Comparison of ENCODE assay signal across 2 cellular contexts in the genomic region with DNA sequence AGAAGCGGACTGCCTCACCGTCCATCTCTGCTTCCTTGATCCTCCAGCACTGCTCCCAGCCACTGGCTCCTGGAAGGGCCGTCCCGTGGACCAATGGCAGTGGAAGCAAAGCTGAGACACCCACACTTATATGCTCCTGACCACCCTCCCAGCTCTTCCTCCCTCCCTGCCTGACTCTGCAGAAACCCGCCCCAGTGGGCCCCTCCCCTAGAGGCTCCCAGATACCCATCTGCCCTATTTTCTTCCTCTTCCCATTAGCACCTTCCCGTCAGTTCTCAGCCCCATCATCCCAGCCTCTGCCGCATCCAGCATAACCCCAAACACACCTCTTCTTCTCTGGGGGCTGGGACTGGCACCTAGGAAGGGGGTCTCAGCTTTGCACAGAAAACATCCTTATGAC.
TF ChIP-seq lines count a peak whose summit lies in the region.

A gene with protein sequence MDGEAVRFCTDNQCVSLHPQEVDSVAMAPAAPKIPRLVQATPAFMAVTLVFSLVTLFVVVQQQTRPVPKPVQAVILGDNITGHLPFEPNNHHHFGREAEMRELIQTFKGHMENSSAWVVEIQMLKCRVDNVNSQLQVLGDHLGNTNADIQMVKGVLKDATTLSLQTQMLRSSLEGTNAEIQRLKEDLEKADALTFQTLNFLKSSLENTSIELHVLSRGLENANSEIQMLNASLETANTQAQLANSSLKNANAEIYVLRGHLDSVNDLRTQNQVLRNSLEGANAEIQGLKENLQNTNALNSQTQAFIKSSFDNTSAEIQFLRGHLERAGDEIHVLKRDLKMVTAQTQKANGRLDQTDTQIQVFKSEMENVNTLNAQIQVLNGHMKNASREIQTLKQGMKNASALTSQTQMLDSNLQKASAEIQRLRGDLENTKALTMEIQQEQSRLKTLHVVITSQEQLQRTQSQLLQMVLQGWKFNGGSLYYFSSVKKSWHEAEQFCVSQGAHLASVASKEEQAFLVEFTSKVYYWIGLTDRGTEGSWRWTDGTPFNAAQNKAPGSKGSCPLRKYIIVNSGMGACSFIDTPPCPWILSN (minus strand): TSS at position 101 of the 400 bp plus-strand sequence. CDS start 76 bp downstream, at position 25.

TF ChIP-seq in WTC11, 78 proteins besides CTCF, POLR2A, EP300 and RAD21 (continued from another document):
- TF ChIP-seq, protein P1, sequence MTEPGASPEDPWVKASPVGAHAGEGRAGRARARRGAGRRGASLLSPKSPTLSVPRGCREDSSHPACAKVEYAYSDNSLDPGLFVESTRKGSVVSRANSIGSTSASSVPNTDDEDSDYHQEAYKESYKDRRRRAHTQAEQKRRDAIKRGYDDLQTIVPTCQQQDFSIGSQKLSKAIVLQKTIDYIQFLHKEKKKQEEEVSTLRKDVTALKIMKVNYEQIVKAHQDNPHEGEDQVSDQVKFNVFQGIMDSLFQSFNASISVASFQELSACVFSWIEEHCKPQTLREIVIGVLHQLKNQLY (CRISPR knock-in tag; IDR thresholded peaks at IDR 0.05), result no peak
- TF ChIP-seq HMGA2 (CRISPR knock-in tag; IDR thresholded peaks at IDR 0.05), result no peak
- TF ChIP-seq CBFB (CRISPR knock-in tag; IDR thresholded peaks at IDR 0.05; ENCODE audit: low read depth), result no peak
- TF ChIP-seq, protein P2, sequence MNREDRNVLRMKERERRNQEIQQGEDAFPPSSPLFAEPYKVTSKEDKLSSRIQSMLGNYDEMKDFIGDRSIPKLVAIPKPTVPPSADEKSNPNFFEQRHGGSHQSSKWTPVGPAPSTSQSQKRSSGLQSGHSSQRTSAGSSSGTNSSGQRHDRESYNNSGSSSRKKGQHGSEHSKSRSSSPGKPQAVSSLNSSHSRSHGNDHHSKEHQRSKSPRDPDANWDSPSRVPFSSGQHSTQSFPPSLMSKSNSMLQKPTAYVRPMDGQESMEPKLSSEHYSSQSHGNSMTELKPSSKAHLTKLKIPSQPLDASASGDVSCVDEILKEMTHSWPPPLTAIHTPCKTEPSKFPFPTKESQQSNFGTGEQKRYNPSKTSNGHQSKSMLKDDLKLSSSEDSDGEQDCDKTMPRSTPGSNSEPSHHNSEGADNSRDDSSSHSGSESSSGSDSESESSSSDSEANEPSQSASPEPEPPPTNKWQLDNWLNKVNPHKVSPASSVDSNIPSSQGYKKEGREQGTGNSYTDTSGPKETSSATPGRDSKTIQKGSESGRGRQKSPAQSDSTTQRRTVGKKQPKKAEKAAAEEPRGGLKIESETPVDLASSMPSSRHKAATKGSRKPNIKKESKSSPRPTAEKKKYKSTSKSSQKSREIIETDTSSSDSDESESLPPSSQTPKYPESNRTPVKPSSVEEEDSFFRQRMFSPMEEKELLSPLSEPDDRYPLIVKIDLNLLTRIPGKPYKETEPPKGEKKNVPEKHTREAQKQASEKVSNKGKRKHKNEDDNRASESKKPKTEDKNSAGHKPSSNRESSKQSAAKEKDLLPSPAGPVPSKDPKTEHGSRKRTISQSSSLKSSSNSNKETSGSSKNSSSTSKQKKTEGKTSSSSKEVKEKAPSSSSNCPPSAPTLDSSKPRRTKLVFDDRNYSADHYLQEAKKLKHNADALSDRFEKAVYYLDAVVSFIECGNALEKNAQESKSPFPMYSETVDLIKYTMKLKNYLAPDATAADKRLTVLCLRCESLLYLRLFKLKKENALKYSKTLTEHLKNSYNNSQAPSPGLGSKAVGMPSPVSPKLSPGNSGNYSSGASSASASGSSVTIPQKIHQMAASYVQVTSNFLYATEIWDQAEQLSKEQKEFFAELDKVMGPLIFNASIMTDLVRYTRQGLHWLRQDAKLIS (CRISPR knock-in tag; IDR thresholded peaks at IDR 0.05; ENCODE audit: borderline replicate concordance), result no peak
- no peak for TF ChIP-seq ZNF416 (CRISPR knock-in tag; IDR thresholded peaks at IDR 0.05)
- no peak for TF ChIP-seq JAZF1 (CRISPR knock-in tag; IDR thresholded peaks at IDR 0.05)
- no peak for TF ChIP-seq NFATC4 (CRISPR knock-in tag; IDR thresholded peaks at IDR 0.05)

TF ChIP-seq in K562, 482 proteins besides CTCF, POLR2A, EP300 and RAD21 (continued from another document):
- TF ChIP-seq, protein P3, sequence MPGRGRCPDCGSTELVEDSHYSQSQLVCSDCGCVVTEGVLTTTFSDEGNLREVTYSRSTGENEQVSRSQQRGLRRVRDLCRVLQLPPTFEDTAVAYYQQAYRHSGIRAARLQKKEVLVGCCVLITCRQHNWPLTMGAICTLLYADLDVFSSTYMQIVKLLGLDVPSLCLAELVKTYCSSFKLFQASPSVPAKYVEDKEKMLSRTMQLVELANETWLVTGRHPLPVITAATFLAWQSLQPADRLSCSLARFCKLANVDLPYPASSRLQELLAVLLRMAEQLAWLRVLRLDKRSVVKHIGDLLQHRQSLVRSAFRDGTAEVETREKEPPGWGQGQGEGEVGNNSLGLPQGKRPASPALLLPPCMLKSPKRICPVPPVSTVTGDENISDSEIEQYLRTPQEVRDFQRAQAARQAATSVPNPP (IDR thresholded peaks at IDR 0.05; ENCODE audit: borderline replicate concordance, insufficient read depth, insufficient read length), result no peak
- no peak for TF ChIP-seq MTA1 (IDR thresholded peaks at IDR 0.05; ENCODE audit: borderline replicate concordance)
- no peak for TF ChIP-seq NCOA6 (IDR thresholded peaks at IDR 0.05)
- TF ChIP-seq, protein P4, sequence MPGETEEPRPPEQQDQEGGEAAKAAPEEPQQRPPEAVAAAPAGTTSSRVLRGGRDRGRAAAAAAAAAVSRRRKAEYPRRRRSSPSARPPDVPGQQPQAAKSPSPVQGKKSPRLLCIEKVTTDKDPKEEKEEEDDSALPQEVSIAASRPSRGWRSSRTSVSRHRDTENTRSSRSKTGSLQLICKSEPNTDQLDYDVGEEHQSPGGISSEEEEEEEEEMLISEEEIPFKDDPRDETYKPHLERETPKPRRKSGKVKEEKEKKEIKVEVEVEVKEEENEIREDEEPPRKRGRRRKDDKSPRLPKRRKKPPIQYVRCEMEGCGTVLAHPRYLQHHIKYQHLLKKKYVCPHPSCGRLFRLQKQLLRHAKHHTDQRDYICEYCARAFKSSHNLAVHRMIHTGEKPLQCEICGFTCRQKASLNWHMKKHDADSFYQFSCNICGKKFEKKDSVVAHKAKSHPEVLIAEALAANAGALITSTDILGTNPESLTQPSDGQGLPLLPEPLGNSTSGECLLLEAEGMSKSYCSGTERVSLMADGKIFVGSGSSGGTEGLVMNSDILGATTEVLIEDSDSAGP (CRISPR knock-in tag; IDR thresholded peaks at IDR 0.05), result no peak
- no peak for TF ChIP-seq HDAC3 (IDR thresholded peaks at IDR 0.05; ENCODE audit: borderline replicate concordance, partially characterized antibody)
- TF ChIP-seq, protein P5, sequence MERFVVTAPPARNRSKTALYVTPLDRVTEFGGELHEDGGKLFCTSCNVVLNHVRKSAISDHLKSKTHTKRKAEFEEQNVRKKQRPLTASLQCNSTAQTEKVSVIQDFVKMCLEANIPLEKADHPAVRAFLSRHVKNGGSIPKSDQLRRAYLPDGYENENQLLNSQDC (CRISPR knock-in tag; IDR thresholded peaks at IDR 0.05), result no peak
- no peak for TF ChIP-seq GATAD2B (IDR thresholded peaks at IDR 0.05; ENCODE audit: borderline replicate concordance)
- TF ChIP-seq HOXB6 (CRISPR knock-in tag; IDR thresholded peaks at IDR 0.05; ENCODE audit: borderline replicate concordance), result no peak
TF ChIP-seq in K562: peak in this region for 0.
